Comparison of ENCODE assay signal across 29 cellular contexts in the genomic region with DNA sequence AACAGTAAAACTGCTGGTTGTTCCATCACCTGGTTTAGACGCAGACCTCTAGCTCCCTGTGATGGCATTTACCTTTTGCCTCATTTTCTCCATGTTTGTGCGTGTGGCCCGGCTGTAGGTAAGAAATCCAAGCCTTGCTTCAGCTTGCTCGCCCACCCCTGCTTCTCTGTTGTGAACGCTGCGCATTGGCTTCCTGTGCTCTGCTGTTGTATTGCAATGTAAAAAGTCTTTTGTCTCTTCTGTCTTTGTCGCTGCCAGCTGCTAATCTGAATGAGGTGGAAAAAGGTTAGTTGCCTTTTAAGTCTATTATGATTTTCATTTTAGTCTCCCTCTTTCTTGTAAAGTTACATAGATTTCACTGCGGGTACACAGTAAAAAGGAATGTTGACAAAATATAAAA.
"Had no signal": no experiment of that assay in that cellular context is flagged by ENCODE, and none has a peak within 500 bp of the region (broad histone marks: within the 10 kb centered on the region; RNA-seq: fewer than 3 reads in every experiment).

No MANE protein-coding gene starts in this region.

- H3K36me3 ChIP-seq: adrenal gland, ascending aorta, brain microvascular endothelial cell, esophagus squamous epithelium, left ventricle myocardium inferior, right lobe of liver, stomach, suprapubic skin, tibial nerve, vagina, WERI-Rb-1 had no signal

- H3K4me1 ChIP-seq: adrenal gland, ascending aorta, esophagus squamous epithelium, gastroesophageal sphincter, left ventricle myocardium inferior, parathyroid adenoma, right lobe of liver, stomach, suprapubic skin, tibial nerve, vagina had no signal

- H3K27ac ChIP-seq: adrenal gland, ascending aorta, brain microvascular endothelial cell, esophagus squamous epithelium, gastroesophageal sphincter, left ventricle myocardium inferior, parathyroid adenoma, right lobe of liver, skin epidermis, stomach, suprapubic skin, tibial nerve, vagina, WERI-Rb-1 had no signal

- H2AFZ ChIP-seq: parathyroid adenoma had no signal

- H3K27me3 ChIP-seq: adrenal gland, ascending aorta, brain microvascular endothelial cell, esophagus squamous epithelium, gastroesophageal sphincter, right lobe of liver, stomach, suprapubic skin, tibial nerve, vagina had no signal

- FAIRE-seq: TTC549 had no signal

- H3K27ac Mint-ChIP-seq: activated naive CD4-positive, alpha-beta T cell treated with anti-CD3 and anti-CD28 coated beads, Interleukin-2, amount 50 U/mL, for 72 hours; naive thymus-derived CD4-positive, alpha-beta T cell; stimulated activated memory B cell treated with anti-CD40 and anti-IgM and Interleukin-4, amounts not matched to agents 10 μg/mL and 1 μg/mL and 100 μg/mL, for 72 hours; T-cell had no signal

- H3K27me3 Mint-ChIP-seq: stimulated activated memory B cell treated with anti-CD40 and anti-IgM and Interleukin-4, amounts not matched to agents 10 μg/mL and 1 μg/mL and 100 μg/mL, for 72 hours; T-cell had no signal

- H3K9ac ChIP-seq: parathyroid adenoma had no signal

- DNase-seq: activated CD4-positive, alpha-beta T cell treated with anti-CD3 and anti-CD28 coated beads for 1 hour; activated CD4-positive, alpha-beta T cell treated with anti-CD3 and anti-CD28 coated beads, Interleukin-2, amount 50 U/mL, for 1 hour; activated gamma-delta T cell treated with Interleukin-2 at 50 U/mL for 16 hours; activated T-cell treated with anti-CD3 and anti-CD28 coated beads, Interleukin-2, amount 50 U/mL, for 1 hour; adrenal gland; brain microvascular endothelial cell; caudate nucleus; dermis blood vessel endothelial cell; effector memory CD4-positive, alpha-beta T cell; esophagus squamous epithelium; head of caudate nucleus; kidney glomerular epithelial cell; left ventricle myocardium inferior; naive thymus-derived CD4-positive, alpha-beta T cell; nucleus accumbens; right lobe of liver; stomach; T-cell; WERI-Rb-1 had no signal

- H3K79me2 ChIP-seq: parathyroid adenoma had no signal

- H3K4me3 ChIP-seq: adrenal gland, ascending aorta, esophagus squamous epithelium, gastroesophageal sphincter, left ventricle myocardium inferior, right lobe of liver, skin epidermis, stomach, suprapubic skin, tibial nerve, vagina had no signal

- ATAC-seq: activated naive CD4-positive, alpha-beta T cell treated with anti-CD3 and anti-CD28 coated beads, Interleukin-2, amount 50 U/mL, for 72 hours; gastroesophageal sphincter; naive thymus-derived CD4-positive, alpha-beta T cell; right lobe of liver; stimulated activated memory B cell treated with anti-CD40 and anti-IgM and Interleukin-4, amounts not matched to agents 10 μg/mL and 1 μg/mL and 100 μg/mL, for 72 hours; T-cell had no signal

- H3K4me1 Mint-ChIP-seq: naive thymus-derived CD4-positive, alpha-beta T cell; stimulated activated memory B cell treated with anti-CD40 and anti-IgM and Interleukin-4, amounts not matched to agents 10 μg/mL and 1 μg/mL and 100 μg/mL, for 72 hours; T-cell had no signal

- H3K9me3 Mint-ChIP-seq: activated naive CD4-positive, alpha-beta T cell treated with anti-CD3 and anti-CD28 coated beads, Interleukin-2, amount 50 U/mL, for 72 hours; naive thymus-derived CD4-positive, alpha-beta T cell; stimulated activated memory B cell treated with anti-CD40 and anti-IgM and Interleukin-4, amounts not matched to agents 10 μg/mL and 1 μg/mL and 100 μg/mL, for 72 hours; T-cell had no signal

- H3K4me3 Mint-ChIP-seq: naive thymus-derived CD4-positive, alpha-beta T cell; stimulated activated memory B cell treated with anti-CD40 and anti-IgM and Interleukin-4, amounts not matched to agents 10 μg/mL and 1 μg/mL and 100 μg/mL, for 72 hours; T-cell had no signal

- H3K36me3 Mint-ChIP-seq: activated naive CD4-positive, alpha-beta T cell treated with anti-CD3 and anti-CD28 coated beads, Interleukin-2, amount 50 U/mL, for 72 hours; naive thymus-derived CD4-positive, alpha-beta T cell; stimulated activated memory B cell treated with anti-CD40 and anti-IgM and Interleukin-4, amounts not matched to agents 10 μg/mL and 1 μg/mL and 100 μg/mL, for 72 hours; T-cell had no signal

- H3K9me3 ChIP-seq: adrenal gland, ascending aorta, esophagus squamous epithelium, gastroesophageal sphincter, left ventricle myocardium inferior, stomach, suprapubic skin, tibial nerve, vagina had no signal
